In the genomic region with DNA sequence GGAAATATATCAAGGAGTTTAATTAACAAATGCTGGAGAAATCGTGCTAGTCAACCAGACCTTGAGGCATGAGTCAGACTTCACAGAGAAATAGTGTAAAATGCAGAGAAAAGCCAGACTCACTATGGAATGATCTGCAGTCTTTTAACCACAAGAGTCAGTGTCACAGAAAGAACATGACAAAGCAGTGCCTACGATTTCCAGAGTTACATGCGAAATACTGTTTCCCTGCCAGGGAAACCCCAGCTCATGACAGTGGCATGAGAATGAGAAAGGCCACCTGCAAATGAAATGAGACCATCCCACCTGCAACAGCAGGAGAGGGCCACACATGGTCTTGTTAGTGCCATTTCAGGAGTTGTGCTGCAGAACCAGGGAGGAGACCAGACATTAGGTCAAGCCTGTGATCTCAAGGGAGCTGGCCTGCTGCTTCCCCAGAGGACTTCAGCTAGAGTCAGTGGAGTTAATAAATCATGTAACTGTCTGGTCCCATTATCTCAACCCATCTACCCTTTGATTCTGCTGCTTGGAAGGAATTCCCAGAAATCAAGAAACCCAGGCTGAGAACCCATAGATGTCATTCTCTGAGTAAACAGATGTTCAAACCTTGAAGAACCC, we compare ENCODE assay signal across 10 cellular contexts.
"Had no signal": no experiment of that assay in that cellular context is flagged by ENCODE, and none has a peak within 500 bp of the region (broad histone marks: within the 10 kb centered on the region; RNA-seq: fewer than 3 reads in every experiment).

No MANE protein-coding gene starts in this region.

- H3K9me3 Mint-ChIP-seq: activated naive CD8-positive, alpha-beta T cell treated with anti-CD3 and anti-CD28 coated beads, Interleukin-2, amount 10 ng/mL, durations not matched to agents 7 days and 5 days; natural killer cell treated with Interleukin-12 subunit alpha and Interleukin-12 subunit beta and Interleukin-15 and Interleukin-18, amount 100 ng/mL, for 72 hours had no signal

- H3K36me3 Mint-ChIP-seq: activated naive CD8-positive, alpha-beta T cell treated with anti-CD3 and anti-CD28 coated beads, Interleukin-2, amount 10 ng/mL, durations not matched to agents 7 days and 5 days; natural killer cell treated with Interleukin-12 subunit alpha and Interleukin-12 subunit beta and Interleukin-15 and Interleukin-18, amount 100 ng/mL, for 72 hours had no signal

- DNase-seq: activated naive CD8-positive, alpha-beta T cell treated with anti-CD3 and anti-CD28 coated beads, Interleukin-2, amount 10 ng/mL, durations not matched to agents 7 days and 5 days; left lung; nucleus accumbens; RPMI8226; sigmoid colon; substantia nigra; transverse colon had no signal

- H3K36me3 ChIP-seq: ascending aorta, left lung, prostate gland, sigmoid colon, transverse colon had no signal

- H3K27ac Mint-ChIP-seq: activated naive CD8-positive, alpha-beta T cell treated with anti-CD3 and anti-CD28 coated beads, Interleukin-2, amount 10 ng/mL, durations not matched to agents 7 days and 5 days; natural killer cell treated with Interleukin-12 subunit alpha and Interleukin-12 subunit beta and Interleukin-15 and Interleukin-18, amount 100 ng/mL, for 72 hours had no signal

- H3K4me1 ChIP-seq: ascending aorta, left lung, prostate gland, sigmoid colon, transverse colon had no signal

- H3K27ac ChIP-seq: ascending aorta, left lung, prostate gland, sigmoid colon, transverse colon had no signal

- H3K4me3 ChIP-seq: ascending aorta, left lung, prostate gland, sigmoid colon, transverse colon had no signal

- H3K4me3 Mint-ChIP-seq: activated naive CD8-positive, alpha-beta T cell treated with anti-CD3 and anti-CD28 coated beads, Interleukin-2, amount 10 ng/mL, durations not matched to agents 7 days and 5 days; natural killer cell treated with Interleukin-12 subunit alpha and Interleukin-12 subunit beta and Interleukin-15 and Interleukin-18, amount 100 ng/mL, for 72 hours had no signal

- ATAC-seq: left lung; natural killer cell treated with Interleukin-12 subunit alpha and Interleukin-12 subunit beta and Interleukin-15 and Interleukin-18, amount 100 ng/mL, for 72 hours had no signal

- H3K27me3 ChIP-seq: ascending aorta, left lung, sigmoid colon, transverse colon had no signal

- H3K4me1 Mint-ChIP-seq: activated naive CD8-positive, alpha-beta T cell treated with anti-CD3 and anti-CD28 coated beads, Interleukin-2, amount 10 ng/mL, durations not matched to agents 7 days and 5 days had no signal

- H3K9me3 ChIP-seq: ascending aorta, left lung, prostate gland, sigmoid colon, transverse colon had no signal
